Comparison of ENCODE assay signal across 17 cellular contexts in genomic region chr6:11193434-11193833, GRCh38. TPM values are rescaled to one million over a fixed set of nuclear protein-coding genes. Genes with fewer than 3 reads are reported as not detected.
A peak's percentile ranks its signal among the peaks of the same experiment; 100 is the strongest.
DNase-seq lines count a peak whose midpoint lies in the region; ATAC-seq, FAIRE-seq and TF ChIP-seq lines count a peak whose summit lies in the region.
"Had no signal": no experiment of that assay in that cellular context is flagged by ENCODE, and none has a peak within 500 bp of the region (broad histone marks: within the 10 kb centered on the region; RNA-seq: fewer than 3 reads in every experiment).

No MANE protein-coding gene starts in this region.

- H4K5ac ChIP-seq in H9 (ENCODE audit: insufficient read length, low read depth, low read length) (no peak overlapping the region), H1 (ENCODE audit: insufficient read length, low read depth, low read length) (no peak overlapping the region)

- peaks cover 0 to 14% (median 6%) of the 10 kb centered on the region in 4 donors for H3K4me1 Mint-ChIP-seq in CD4-positive, CD25-positive, alpha-beta regulatory T cell
- H3K4me1 Mint-ChIP-seq in H9: peaks cover 56 to 60% of the 10 kb centered on the region in 2 experiments
- H3K4me1 Mint-ChIP-seq in neural progenitor cell: peaks cover 41% of the 10 kb centered on the region
- H3K4me1 Mint-ChIP-seq in T-helper 17 cell: peaks cover 3% of the 10 kb centered on the region

- FAIRE-seq in H1 (lab: Jason Lieb, UNC): no peak

- H3K27ac Mint-ChIP-seq in CD4-positive, CD25-positive, alpha-beta regulatory T cell: peak overlapping the region in 2 of 3 donors; percentile 60 to 69
- H3K27ac Mint-ChIP-seq in H9 (peak overlapping the region; percentile 63 to 96 (median 81); a peak in 5 of 7 replicates), neural progenitor cell (peak overlapping the region; percentile 54), T-helper 17 cell (no peak overlapping the region)

- H3K23me2 ChIP-seq in H9 (ENCODE audit: insufficient read length, low read depth, low read length, poor library complexity, severe bottlenecking) (no peaks in the 10 kb centered on the region), H1 (ENCODE audit: low read depth, low read length) (no peaks in the 10 kb centered on the region)

- no peaks in the 10 kb centered on the region for H3K9me3 Mint-ChIP-seq in CD4-positive, CD25-positive, alpha-beta regulatory T cell
- H3K9me3 Mint-ChIP-seq in H9: peaks cover 2 to 4% of the 10 kb centered on the region in 2 experiments; a peak in 4 of 5 replicates
- peaks cover 5% of the 10 kb centered on the region for H3K9me3 Mint-ChIP-seq in neural progenitor cell

- H3K18ac ChIP-seq in H9 (ENCODE audit: insufficient read length, low read depth, low read length) (no peak overlapping the region), H1 (ENCODE audit: extremely low read depth, low read length) (no peak overlapping the region)

- H4K20me1 ChIP-seq in H9 (ENCODE audit: control insufficient read depth, insufficient read depth, insufficient read length) (no peaks in the 10 kb centered on the region), H1 (replicated peaks in 1 of 2; ENCODE audit: control insufficient read depth in 1 of 2, insufficient read depth in 2 of 2, low read length in 2 of 2) (no peaks in the 10 kb centered on the region), neural progenitor cell (ENCODE audit: low read depth) (no peaks in the 10 kb centered on the region)

- no peak for TF ChIP-seq EP300 in H1 (IDR thresholded peaks at IDR 0.05; ENCODE audit: borderline replicate concordance in 1 of 2, low read depth in 2 of 2, low read length in 2 of 2)

- H2BK15ac ChIP-seq in H9 (ENCODE audit: low read depth, low read length) (no peak overlapping the region), H1 (ENCODE audit: low read length) (no peak overlapping the region)

- H3K27me3 ChIP-seq in CD4-positive, CD25-positive, alpha-beta regulatory T cell (ENCODE audit: control insufficient read depth, insufficient read depth, low read length): no peaks in the 10 kb centered on the region
- no peaks in the 10 kb centered on the region for H3K27me3 ChIP-seq in H9 (ENCODE audit: insufficient read depth, low read length)
- no peaks in the 10 kb centered on the region for H3K27me3 ChIP-seq in H1 (replicated peaks in 1 of 4; ENCODE audit: control insufficient read depth in 3 of 4, extremely low read depth in 1 of 4, insufficient read depth in 3 of 4, low read length in 3 of 4)
- H3K27me3 ChIP-seq in neural progenitor cell: no peaks in the 10 kb centered on the region
- H3K27me3 ChIP-seq: BLaER1 treated with 17β-estradiol and CSF1 and Interleukin-3, amounts not matched to agents 10 nM and 100 nM had no signal

- H2BK120ac ChIP-seq in H9 (ENCODE audit: low read depth, low read length, poor library complexity, severe bottlenecking) (no peak overlapping the region), H1 (replicated peaks; ENCODE audit: low read depth, low read length) (peak overlapping the region; percentile 44)

- DNase-seq in CD4-positive, CD25-positive, alpha-beta regulatory T cell: no peak
- DNase-seq in H9 (no peak), H1 (ENCODE audit: low read depth in 1 of 2, low spot score in 2 of 2) (no peak), neural progenitor cell (ENCODE audit: low spot score) (no peak), T-helper 17 cell (no peak), DMS114 treated with DMSO at 0.1 percent for 48 hours (lab: John Stamatoyannopoulos, UW; ENCODE audit: unreplicated experiment) (no peak)
- DNase-seq: Caco-2, KBM-7, NCI-H1048, NCI-H146, NCI-H446, NCI-H748 treated with DMSO at 0.1 percent for 48 hours, PC-3 had no signal

- H2AFZ ChIP-seq in H9 (ENCODE audit: low read length) (no peak overlapping the region), H1 (ENCODE audit: low read length) (no peak overlapping the region), neural progenitor cell (replicated peaks) (no peak overlapping the region)

- no peak overlapping the region for H3T11ph ChIP-seq in H9 (ENCODE audit: low read length)

- no peak overlapping the region for H2BK20ac ChIP-seq in H9 (ENCODE audit: low read depth, low read length, poor library complexity, severe bottlenecking)
- H2BK20ac ChIP-seq in H1 (ENCODE audit: low read length): peak overlapping the region; percentile 5; the same call in 1 of the 2 replicates

- H2AK5ac ChIP-seq in H9 (ENCODE audit: insufficient read length, low read length) (no peak overlapping the region), H1 (ENCODE audit: low read depth, low read length) (no peak overlapping the region)

- no peak overlapping the region for H3K9ac ChIP-seq in H9 (ENCODE audit: extremely low read depth, insufficient read length, low read length)
- H3K9ac ChIP-seq in H1 (replicated peaks in 1 of 4; ENCODE audit: extremely low read depth in 1 of 4, low read depth in 3 of 4, low read length in 3 of 4): no peak overlapping the region
- no peak overlapping the region for H3K9ac ChIP-seq in neural progenitor cell
- H3K9ac ChIP-seq: BLaER1 treated with 17β-estradiol and CSF1 and Interleukin-3, amounts not matched to agents 10 nM and 100 nM had no signal

- no peak for TF ChIP-seq POLR2A in H1 (IDR thresholded peaks at IDR 0.05; ENCODE audit: control extremely low read depth in 1 of 2, low read depth in 2 of 2, low read length in 2 of 2)

- no peak for ATAC-seq in CD4-positive, CD25-positive, alpha-beta regulatory T cell (ENCODE audit: low read depth in 2 of 2)
- ATAC-seq in GM21786 (IDR thresholded peaks at IDR 0.05; ENCODE audit: unreplicated experiment) (no peak), GM19467 (IDR thresholded peaks at IDR 0.05; ENCODE audit: unreplicated experiment) (no peak), T-helper 17 cell (no peak)
- ATAC-seq: PC-3 had no signal

- H2BK5ac ChIP-seq in H9 (ENCODE audit: insufficient read length, low read length) (no peak overlapping the region), H1 (ENCODE audit: low read depth, low read length) (peak overlapping the region; percentile 41; the same call in 1 of the 2 replicates)

- H3F3A ChIP-seq in neural progenitor cell (ENCODE audit: low read depth): peaks cover 48% of the 10 kb centered on the region

- H3K9me3 ChIP-seq in CD4-positive, CD25-positive, alpha-beta regulatory T cell (ENCODE audit: control insufficient read depth in 2 of 2, low read length in 2 of 2): no peaks in the 10 kb centered on the region
- no peaks in the 10 kb centered on the region for H3K9me3 ChIP-seq in H9 (ENCODE audit: control insufficient read depth, low read depth, low read length)
- no peaks in the 10 kb centered on the region for H3K9me3 ChIP-seq in H1 (ENCODE audit: insufficient read depth in 2 of 2, low read depth in 1 of 2, low read length in 1 of 2)
- H3K9me3 ChIP-seq in neural progenitor cell (ENCODE audit: low read depth): no peaks in the 10 kb centered on the region
- no peaks in the 10 kb centered on the region for H3K9me3 ChIP-seq in T-helper 17 cell (ENCODE audit: control insufficient read depth, low read length, poor library complexity, severe bottlenecking)
- H3K9me3 ChIP-seq: Caco-2 had no signal

- H3K14ac ChIP-seq in H9 (ENCODE audit: insufficient read depth, low read length): no peak overlapping the region
- no peak overlapping the region for H3K14ac ChIP-seq in H1 (ENCODE audit: insufficient read length)

- no peak overlapping the region for H3K27ac ChIP-seq in CD4-positive, CD25-positive, alpha-beta regulatory T cell (ENCODE audit: insufficient read depth, low read length, poor library complexity, severe bottlenecking)
- H3K27ac ChIP-seq in H9 (ENCODE audit: insufficient read length, low read depth, low read length): no peak overlapping the region
- no peak overlapping the region for H3K27ac ChIP-seq in H1 (ENCODE audit: low read depth, low read length)
- no peak overlapping the region for H3K27ac ChIP-seq in neural progenitor cell
- H3K27ac ChIP-seq: BLaER1 treated with 17β-estradiol and CSF1 and Interleukin-3, amounts not matched to agents 10 nM and 100 nM; HL-60 had no signal

- H3K23ac ChIP-seq in H9 (ENCODE audit: insufficient read length, low read depth, low read length) (no peak overlapping the region), H1 (ENCODE audit: insufficient read length) (no peak overlapping the region)

- H4K8ac ChIP-seq in H9 (replicated peaks; ENCODE audit: insufficient read length, low read depth, low read length) (no peak overlapping the region), H1 (ENCODE audit: extremely low read depth, insufficient read depth, low read length) (no peak overlapping the region)

- CTCF ChIA-PET in H1 (lab: Charles Lee; ENCODE audit: partially characterized antibody): interaction anchor here (1.7 to 10.7 kb wide), 2 partner anchors 13 to 20 kb away, joined by 6 to 62 read pairs; no protein-coding TSS in a partner anchor

- H3K4ac ChIP-seq in H9 (ENCODE audit: low read depth, low read length) (no peak overlapping the region), H1 (replicated peaks; ENCODE audit: insufficient read length, low read depth, low read length) (peak overlapping the region; percentile 13)

- H3K79me2 ChIP-seq in H9 (ENCODE audit: insufficient read depth, low read length): no peaks in the 10 kb centered on the region
- no peaks in the 10 kb centered on the region for H3K79me2 ChIP-seq in H1 (ENCODE audit: control insufficient read depth in 1 of 2, insufficient read depth in 2 of 2, low read length in 2 of 2)
- no peaks in the 10 kb centered on the region for H3K79me2 ChIP-seq in neural progenitor cell (ENCODE audit: low read depth)

- H4K91ac ChIP-seq in H9 (ENCODE audit: insufficient read length, low read depth, low read length) (no peak overlapping the region), H1 (replicated peaks; ENCODE audit: insufficient read length, low read length) (no peak overlapping the region)

- H3K4me3 ChIP-seq in CD4-positive, CD25-positive, alpha-beta regulatory T cell (ENCODE audit: low read depth, low read length): no peak overlapping the region
- H3K4me3 ChIP-seq in H1 (ENCODE audit: extremely low read depth in 1 of 4, insufficient read depth in 2 of 4, low read depth in 3 of 4, low read length in 4 of 4) (no peak overlapping the region), neural progenitor cell (no peak overlapping the region)
- H3K4me3 ChIP-seq: BLaER1 treated with 17β-estradiol and CSF1 and Interleukin-3, amounts not matched to agents 10 nM and 100 nM had no signal

- H3K79me1 ChIP-seq in H9 (ENCODE audit: insufficient read depth, low read depth, low read length, poor library complexity, severe bottlenecking) (no peaks in the 10 kb centered on the region), H1 (ENCODE audit: low read depth, low read length) (no peaks in the 10 kb centered on the region)

- TF ChIP-seq CTCF in H9 (conservative IDR thresholded peaks at IDR 0.05) (no peak), H1 (IDR thresholded peaks at IDR 0.05; ENCODE audit: control extremely low read depth in 1 of 3, insufficient read depth in 1 of 3, low read depth in 1 of 3, low read length in 3 of 3) (no peak), neural progenitor cell (IDR thresholded peaks at IDR 0.05) (no peak)

- WGBS in H9 (ENCODE audit: extremely low coverage, insufficient read length, low lambda C conversion rate): no CpG with 5 or more reads among the region's 6 CpGs
- 91% methylated on average over 6 of the region's 6 CpGs; no CpG with 5 or more reads in 1 of the 2 experiments for WGBS in H1 (ENCODE audit: extremely low coverage in 1 of 2, insufficient coverage in 1 of 2, insufficient read length in 1 of 2, insufficient replicate concordance in 2 of 2, low coverage in 1 of 2, low lambda C conversion rate in 2 of 2, missing lambda C conversion rate in 1 of 2), 2 experiments

- H3K56ac ChIP-seq in H9 (ENCODE audit: insufficient read length, low read depth, low read length) (no peak overlapping the region), H1 (replicated peaks; ENCODE audit: insufficient read length, low read depth, low read length) (no peak overlapping the region)

- H3K36me3 Mint-ChIP-seq in CD4-positive, CD25-positive, alpha-beta regulatory T cell: peaks cover 56% of the 10 kb centered on the region
- H3K36me3 Mint-ChIP-seq in H9 (ENCODE audit: insufficient read depth in 1 of 3, low read depth in 3 of 3) (peaks cover 18 to 40% (median 22%) of the 10 kb centered on the region in 3 experiments), neural progenitor cell (peaks cover 68% of the 10 kb centered on the region), T-helper 17 cell (ENCODE audit: low read depth) (peaks cover 12% of the 10 kb centered on the region)

- H3K36me3 ChIP-seq in CD4-positive, CD25-positive, alpha-beta regulatory T cell (ENCODE audit: control insufficient read depth, insufficient read depth, low read length): peaks cover 49% of the 10 kb centered on the region
- H3K36me3 ChIP-seq in H1 (ENCODE audit: control insufficient read depth in 2 of 4, insufficient read depth in 4 of 4, low read length in 3 of 4) (peaks cover 0 to 4% (median 2%) of the 10 kb centered on the region in 4 experiments; a peak in 2 of 8 replicates), neural progenitor cell (no peaks in the 10 kb centered on the region)

- H3K4me2 ChIP-seq in H9 (ENCODE audit: insufficient read depth, insufficient read length, low read length) (no peak overlapping the region), H1 (ENCODE audit: insufficient read depth in 1 of 2, low read depth in 2 of 2, low read length in 2 of 2) (no peak overlapping the region), neural progenitor cell (no peak overlapping the region)
- H3K4me2 ChIP-seq: BLaER1 treated with 17β-estradiol and CSF1 and Interleukin-3, amounts not matched to agents 10 nM and 100 nM had no signal

- no peak for TF ChIP-seq RAD21 in H1 (IDR thresholded peaks at IDR 0.05 in 1 of 2, conservative IDR thresholded peaks at IDR 0.05 in 1 of 2; ENCODE audit: low read depth in 2 of 2, low read length in 2 of 2)

- no peaks in the 10 kb centered on the region for H3K27me3 Mint-ChIP-seq in CD4-positive, CD25-positive, alpha-beta regulatory T cell
- H3K27me3 Mint-ChIP-seq in H9 (ENCODE audit: low read depth) (no peaks in the 10 kb centered on the region; the same call in 1 of the 2 replicates), neural progenitor cell (ENCODE audit: insufficient read depth, low read depth) (peaks cover 3% of the 10 kb centered on the region), T-helper 17 cell (no peaks in the 10 kb centered on the region)

- POLR2A ChIA-PET in H1 (lab: Charles Lee; ENCODE audit: partially characterized antibody): interaction anchor here (2.1 kb wide), 1 partner anchor 13 kb away, joined by 5 read pairs; no protein-coding TSS in a partner anchor

- no peaks in the 10 kb centered on the region for H3K4me1 ChIP-seq in CD4-positive, CD25-positive, alpha-beta regulatory T cell (ENCODE audit: control insufficient read depth, insufficient read depth, low read length, poor library complexity, severe bottlenecking)
- H3K4me1 ChIP-seq in H9 (ENCODE audit: insufficient read depth, low read length): peaks cover 13% of the 10 kb centered on the region
- peaks cover 9 to 29% (median 25%) of the 10 kb centered on the region in 4 experiments for H3K4me1 ChIP-seq in H1 (replicated peaks in 1 of 4; ENCODE audit: control insufficient read depth in 3 of 4, insufficient read depth in 4 of 4, low read length in 3 of 4)
- peaks cover 48% of the 10 kb centered on the region for H3K4me1 ChIP-seq in neural progenitor cell

- H2BK12ac ChIP-seq in H9 (ENCODE audit: insufficient read length, low read depth, low read length) (no peak overlapping the region), H1 (ENCODE audit: low read depth, low read length) (peak overlapping the region; percentile 45)

- H3K4me3 Mint-ChIP-seq in CD4-positive, CD25-positive, alpha-beta regulatory T cell: no peak overlapping the region
- 0 out of 5 replicates have a peak overlapping the region, but pooled peaks of 1 of the 2 experiments have one; percentile 3 for H3K4me3 Mint-ChIP-seq in H9
- H3K4me3 Mint-ChIP-seq in neural progenitor cell: no peak overlapping the region
- no peak overlapping the region for H3K4me3 Mint-ChIP-seq in T-helper 17 cell

RNA-seq across cellular contexts. Expression of gene NEDD9, which starts 39.0 kb away (rescaled TPM):
- 104 TPM for total RNA-seq in CD4-positive, CD25-positive, alpha-beta regulatory T cell
- 10 to 100 TPM; 18.1 to 21.5 (median 19.9) TPM for polyA plus RNA-seq in CD4-positive, CD25-positive, alpha-beta regulatory T cell
- 5.5 and 5.8 TPM in 2 replicates for total RNA-seq in H9 (2021)
- 12.0 and 12.8 TPM in 2 replicates for total RNA-seq in H1 (2021; fragmentation: NEBNext Ultra II Directional; extraction: Animal tissue kit (Norgen Biotek cat#: 25700))
- polyA plus RNA-seq in H1 (2011; rRNA removed): 3.6 and 5.7 TPM in 2 replicates
- 5.1 TPM for polyA plus RNA-seq in H1 (2011; cell fraction: cytosol; rRNA removed)
- 6.5 TPM for polyA plus RNA-seq in H1 (2011; cell fraction: nucleus; rRNA removed)
- polyA plus RNA-seq in H1 (2012, experiment 1 of 2): 2.8 to 5.6 TPM (median 3.9 TPM) in 4 replicates
- 1.6 TPM for polyA plus RNA-seq in H1 (2012, experiment 2 of 2)
- polyA plus RNA-seq in H1 (2013, experiment 1 of 2): 4.9 TPM
- polyA plus RNA-seq in H1 (2013, experiment 2 of 2): 4.8 TPM
- 10.0 and 13.9 TPM in 2 replicates for polyA minus RNA-seq in H1 (2011; rRNA and poly(A)+ RNA removed)
- polyA minus RNA-seq in H1 (2011; cell fraction: cytosol; rRNA and poly(A)+ RNA removed): 5.9 TPM
- polyA minus RNA-seq in H1 (2011; cell fraction: nucleus; rRNA and poly(A)+ RNA removed): 5.2 TPM
- 4.9 and 8.2 TPM in 2 replicates for total RNA-seq in neural progenitor cell (ENCODE audit: low replicate concordance)
- total RNA-seq in T-helper 17 cell: 10 to 100 TPM; 63.5 to 64.9 TPM
